In genomic region chr10:122468923-122469781, GRCh38 we compare ENCODE assay signal across 9 cellular contexts. TPM values are rescaled to one million over a fixed set of nuclear protein-coding genes. Genes with fewer than 3 reads are reported as not detected.
DNase-seq lines count a peak whose midpoint lies in the region; ATAC-seq, FAIRE-seq and TF ChIP-seq lines count a peak whose summit lies in the region.
"Had no signal": no experiment of that assay in that cellular context is flagged by ENCODE, and none has a peak within 500 bp of the region (broad histone marks: within the 10 kb centered on the region; RNA-seq: fewer than 3 reads in every experiment).

No MANE protein-coding gene starts in this region.

- H3K9me3 ChIP-seq in body of pancreas, result no peaks in the 10 kb centered on the region

- H3K27me3 ChIP-seq in body of pancreas, result no peaks in the 10 kb centered on the region

- peak; percentile 86 for FAIRE-seq in urothelium cell line (lab: Jason Lieb, UNC)

- H3K4me1 ChIP-seq in body of pancreas, result no peaks in the 10 kb centered on the region

- no peak for TF ChIP-seq CTCF in body of pancreas (IDR thresholded peaks at IDR 0.05)

- WGBS in body of pancreas, 2 donors, result 76 to 80% methylated on average over 10 to 11 of the region's 11 CpGs

- peak overlapping the region in 2 of 4 donors; percentile 29 to 31 for H3K27ac ChIP-seq in body of pancreas

- intact Hi-C loops in body of pancreas (cut with DNase I), result no loop called here

- ATAC-seq in body of pancreas (peak; percentile 78), GM18498 (IDR thresholded peaks at IDR 0.05; ENCODE audit: unreplicated experiment) (no peak)

- H3K36me3 ChIP-seq in body of pancreas (replicated peaks in 1 of 2; ENCODE audit: insufficient read depth in 1 of 2, low read depth in 2 of 2), result no peaks in the 10 kb centered on the region

- DNase-seq in NCI-H1417 (lab: John Stamatoyannopoulos, UW) (peak in 2 of 3 experiments; percentile 13 to 61), NCI-H1417 treated with DMSO at 0.1 percent for 48 hours (lab: John Stamatoyannopoulos, UW) (no peak), body of pancreas (peak in 1 of 4 donors; percentile 51), kidney glomerular epithelial cell (lab: John Stamatoyannopoulos, UW) (peak; percentile 90), urothelium cell line (ENCODE audit: low spot score) (peak; percentile 74), GF-D8 (lab: John Stamatoyannopoulos, UW) (no peak), NCI-H2081 treated with DMSO at 0.1 percent for 48 hours (lab: John Stamatoyannopoulos, UW) (no peak)

- no peak overlapping the region for H3K4me3 ChIP-seq in body of pancreas

- TF ChIP-seq POLR2A in body of pancreas (IDR thresholded peaks at IDR 0.05), result no peak

RNA-seq across cellular contexts. Expression of gene HTRA1, which starts 7.8 kb away (rescaled TPM):
- total RNA-seq in body of pancreas, result 10 to 100 TPM; 29.3 to 36.6 TPM
- total RNA-seq: B cell had no signal

RNA-seq across cellular contexts. Expression of gene ARMS2, which starts 14.7 kb away (rescaled TPM):
- total RNA-seq in body of pancreas, result not detected
- total RNA-seq: B cell had no signal

Comparison
In these comparisons a context has a peak if more than half of its experiments do, and no peak if none do; other contexts are left out.
1. DNase-seq: peak in NCI-H1417 (2 of 3), kidney glomerular epithelial cell (single experiment) and urothelium cell line (single experiment); none in NCI-H1417 treated with DMSO at 0.1 percent for 48 hours (single experiment), GF-D8 (single experiment) and NCI-H2081 treated with DMSO at 0.1 percent for 48 hours (single experiment).